14 cellular contexts compared by ENCODE assay signal in genomic region chr5:8944005-8944404, GRCh38.
"Had no signal": no experiment of that assay in that cellular context is flagged by ENCODE, and none has a peak within 500 bp of the region (broad histone marks: within the 10 kb centered on the region; RNA-seq: fewer than 3 reads in every experiment).

No MANE protein-coding gene starts in this region.

- ATAC-seq: activated CD4-positive, CD25-positive, alpha-beta regulatory T cell treated with anti-CD3 and anti-CD28 coated beads, Interleukin-2, amount 50 U/mL, for 24 hours; activated CD8-positive, alpha-beta memory T cell treated with anti-CD3 and anti-CD28 coated beads, Interleukin-2, amount 10 ng/mL, durations not matched to agents 7 days and 5 days; activated naive CD4-positive, alpha-beta T cell treated with anti-CD3 and anti-CD28 coated beads, Interleukin-2, amount 50 U/mL, for 72 hours; left lobe of liver; stimulated activated naive CD8-positive, alpha-beta T cell treated with anti-CD3 and anti-CD28 coated beads, Interleukin-15, amount 100 ng/mL, for 72 hours; upper lobe of right lung had no signal

- H3K27ac ChIP-seq: testis, upper lobe of right lung had no signal

- H3K27me3 ChIP-seq: testis, upper lobe of right lung had no signal

- H3K4me3 ChIP-seq: testis, upper lobe of right lung had no signal

- DNase-seq: activated CD4-positive, alpha-beta T cell treated with anti-CD3 and anti-CD28 coated beads, Interleukin-2, amount 50 U/mL, for 48 hours; activated CD8-positive, alpha-beta memory T cell treated with anti-CD3 and anti-CD28 coated beads, Interleukin-2, amount 10 ng/mL, durations not matched to agents 7 days and 5 days; activated effector memory CD4-positive, alpha-beta T cell treated with anti-CD3 and anti-CD28 coated beads, Interleukin-2, amount 50 U/mL, for 16 hours; activated T-cell treated with anti-CD3 and anti-CD28 coated beads, Interleukin-2, amount 50 U/mL, for 24 hours; amygdala; nephron progenitor cell; stimulated activated CD4-positive, alpha-beta T cell treated with anti-CD3 and anti-CD28 coated beads, Interleukin-15, amount 100 ng/mL, for 24 hours; stimulated activated CD4-positive, alpha-beta T cell treated with anti-CD3 and anti-CD28 coated beads, Interleukin-4, amount 100 ng/mL, for 24 hours; stimulated activated naive CD8-positive, alpha-beta T cell treated with anti-CD3 and anti-CD28 coated beads, Interleukin-15, amount 100 ng/mL, for 72 hours; testis; upper lobe of right lung had no signal

- H3K9me3 ChIP-seq: testis, upper lobe of right lung had no signal

- H3K4me1 ChIP-seq: testis, upper lobe of right lung had no signal

- H3K36me3 ChIP-seq: upper lobe of right lung had no signal
